21 cellular contexts compared by ENCODE assay signal in the genomic region with DNA sequence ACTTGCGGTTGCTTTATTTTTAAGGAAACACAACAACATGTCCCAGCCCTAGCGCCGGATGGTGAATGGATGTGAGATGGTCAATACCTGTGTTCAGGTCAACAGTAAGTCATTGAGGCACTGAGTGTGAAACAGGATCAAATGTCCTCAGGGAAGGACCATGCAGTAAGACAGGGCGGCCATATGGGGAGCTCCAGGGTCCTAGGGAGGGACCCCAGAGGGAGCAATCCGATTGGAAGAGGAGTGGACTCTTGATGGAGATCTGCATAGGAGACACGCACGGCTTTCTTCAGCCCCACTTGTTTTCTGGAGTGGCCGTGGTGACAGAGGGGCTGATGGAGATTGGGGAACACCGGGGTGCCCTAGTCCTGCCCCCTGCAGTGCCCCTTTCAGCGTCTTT.
DNase-seq lines count a peak whose midpoint lies in the region; ATAC-seq, FAIRE-seq and TF ChIP-seq lines count a peak whose summit lies in the region.
"Had no signal": no experiment of that assay in that cellular context is flagged by ENCODE, and none has a peak within 500 bp of the region (broad histone marks: within the 10 kb centered on the region; RNA-seq: fewer than 3 reads in every experiment).

No MANE protein-coding gene starts in this region.

- no TSS peak for BruUV-seq in HCT116 (replicated peaks; lab: Mats Ljungman, UMichigan)

- WGBS in H1 (ENCODE audit: extremely low coverage in 1 of 2, insufficient coverage in 1 of 2, insufficient read length in 1 of 2, insufficient replicate concordance in 2 of 2, low coverage in 1 of 2, low lambda C conversion rate in 2 of 2, missing lambda C conversion rate in 1 of 2), 2 experiments: 89% methylated on average over 10 of the region's 10 CpGs; no CpG with 5 or more reads in 1 of the 2 experiments
- WGBS in right lobe of liver (ENCODE audit: insufficient coverage, low coverage, low lambda C conversion rate, missing lambda C conversion rate): 75% methylated on average over 10 of the region's 10 CpGs
- 80 to 82% methylated on average over 10 of the region's 10 CpGs for WGBS in esophagus squamous epithelium, 2 donors

- ATAC-seq in GM23338: peak; percentile 54; the same call in 2 of the 3 replicates
- ATAC-seq in HCT116: peak; percentile 45; the same call in 1 of the 2 replicates
- no peak for ATAC-seq in right lobe of liver

- DNase-seq in GM23338 (ENCODE audit: low spot score) (no peak), HCT116 (ENCODE audit: low read depth, low spot score) (no peak), H1 (ENCODE audit: low read depth in 1 of 2, low spot score in 2 of 2) (no peak), right lobe of liver (no peak), esophagus squamous epithelium (lab: John Stamatoyannopoulos, UW) (no peak)
- no peak for DNase-seq in CD4-positive, alpha-beta memory T cell
- DNase-seq: CD4-positive, CD25-positive, alpha-beta regulatory T cell; CD8-positive, alpha-beta memory T cell; DMS53; DMS79 treated with DMSO at 0.1 percent for 48 hours; GF-D8; GOT3 had no signal

- no peak overlapping the region for H4K8ac ChIP-seq in H1 (ENCODE audit: extremely low read depth, insufficient read depth, low read length)

- H3K4ac ChIP-seq in H1 (replicated peaks; ENCODE audit: insufficient read length, low read depth, low read length): no peak overlapping the region

- RAD21 ChIA-PET in HCT116 (lab: Charles Lee; ENCODE audit: low non-redundant PET in 1 of 2, low total read pairs in 2 of 2, uncharacterized antibody in 2 of 2, unreplicated experiment in 2 of 2): no interaction called here

- H3K27ac ChIP-seq in GM23338 (ENCODE audit: low read depth) (no peak overlapping the region), HCT116 (ENCODE audit: low read depth, low read length) (no peak overlapping the region), H1 (ENCODE audit: low read depth, low read length) (no peak overlapping the region), right lobe of liver (no peak overlapping the region), esophagus squamous epithelium (no peak overlapping the region)
- H3K27ac ChIP-seq in CD4-positive, alpha-beta memory T cell (ENCODE audit: low read depth, low read length): no peak overlapping the region
- H3K27ac ChIP-seq: 22Rv1, BLaER1, C4-2B had no signal

- H3K9me2 ChIP-seq in GM23338 (ENCODE audit: insufficient read depth): 0 out of 2 replicates have a peak, but pooled peaks cover 5% of the 10 kb centered on the region
- no peaks in the 10 kb centered on the region for H3K9me2 ChIP-seq in HCT116 (ENCODE audit: insufficient read depth)

- POLR2A ChIA-PET in HCT116 (lab: Charles Lee) (no interaction called here), H1 (lab: Charles Lee; ENCODE audit: partially characterized antibody) (no interaction called here)
- POLR2A ChIA-PET in CD4-positive, alpha-beta memory T cell (lab: Charles Lee; ENCODE audit: partially characterized antibody): no interaction called here

- H3K4me2 ChIP-seq in GM23338: no peak overlapping the region
- H3K4me2 ChIP-seq in HCT116 (ENCODE audit: low read length): no peak overlapping the region
- no peak overlapping the region for H3K4me2 ChIP-seq in H1 (ENCODE audit: insufficient read depth in 1 of 2, low read depth in 2 of 2, low read length in 2 of 2)
- H3K4me2 ChIP-seq: BLaER1 had no signal

- no peak overlapping the region for H3K4me3 Mint-ChIP-seq in GM23338
- H3K4me3 Mint-ChIP-seq in CD4-positive, alpha-beta memory T cell: no peak overlapping the region
- H3K4me3 Mint-ChIP-seq: B cell; CD4-positive, CD25-positive, alpha-beta regulatory T cell; CD8-positive, alpha-beta memory T cell had no signal

- no peak overlapping the region for H2AFZ ChIP-seq in GM23338
- H2AFZ ChIP-seq in HCT116 (ENCODE audit: low read depth, low read length, poor library complexity, severe bottlenecking): no peak overlapping the region
- H2AFZ ChIP-seq in H1 (ENCODE audit: low read length): no peak overlapping the region

- intact Hi-C loops in HCT116 (cut with micrococcal nuclease) (no loop called here), right lobe of liver (cut with DNase I) (no loop called here), esophagus squamous epithelium (cut with DNase I) (no loop called here)
- intact Hi-C loops in CD4-positive, alpha-beta memory T cell (cut with micrococcal nuclease): no loop called here

- H2AK5ac ChIP-seq in H1 (ENCODE audit: low read depth, low read length): no peak overlapping the region

- 0 out of 2 replicates have a peak, but pooled peaks cover 3% of the 10 kb centered on the region for H3K4me1 ChIP-seq in GM23338 (ENCODE audit: insufficient read depth)
- no peaks in the 10 kb centered on the region for H3K4me1 ChIP-seq in HCT116 (ENCODE audit: control insufficient read depth in 1 of 2, insufficient read depth in 2 of 2, low read length in 2 of 2)
- peaks cover 0 to 6% (median 1%) of the 10 kb centered on the region in 4 experiments; a peak in 3 of 7 replicates for H3K4me1 ChIP-seq in H1 (replicated peaks in 1 of 4; ENCODE audit: control insufficient read depth in 3 of 4, insufficient read depth in 4 of 4, low read length in 3 of 4)
- no peaks in the 10 kb centered on the region for H3K4me1 ChIP-seq in right lobe of liver
- H3K4me1 ChIP-seq in esophagus squamous epithelium: no peaks in the 10 kb centered on the region
- H3K4me1 ChIP-seq in CD4-positive, alpha-beta memory T cell (ENCODE audit: insufficient read depth, low read length): no peaks in the 10 kb centered on the region
- H3K4me1 ChIP-seq: HAP-1 had no signal

- no peak overlapping the region for H3K18ac ChIP-seq in H1 (ENCODE audit: extremely low read depth, low read length)

- no peak overlapping the region for H3K27ac Mint-ChIP-seq in GM23338
- no peak overlapping the region for H3K27ac Mint-ChIP-seq in CD4-positive, alpha-beta memory T cell
- H3K27ac Mint-ChIP-seq: B cell; CD4-positive, CD25-positive, alpha-beta regulatory T cell; CD8-positive, alpha-beta memory T cell had no signal

- H3K36me3 Mint-ChIP-seq in GM23338 (ENCODE audit: low read depth): peaks cover 21% of the 10 kb centered on the region; the same call in 1 of the 3 replicates
- no peaks in the 10 kb centered on the region for H3K36me3 Mint-ChIP-seq in CD4-positive, alpha-beta memory T cell
- H3K36me3 Mint-ChIP-seq: CD4-positive, CD25-positive, alpha-beta regulatory T cell; CD8-positive, alpha-beta memory T cell had no signal

- peaks cover 5% of the 10 kb centered on the region for H3K27me3 Mint-ChIP-seq in GM23338 (ENCODE audit: insufficient read depth, low read depth, poor library complexity)
- H3K27me3 Mint-ChIP-seq in CD4-positive, alpha-beta memory T cell: no peaks in the 10 kb centered on the region
- H3K27me3 Mint-ChIP-seq: B cell; CD4-positive, CD25-positive, alpha-beta regulatory T cell had no signal

- H3K4me3 ChIP-seq in GM23338: no peak overlapping the region
- no peak overlapping the region for H3K4me3 ChIP-seq in HCT116 (replicated peaks in 1 of 2; ENCODE audit: low read depth in 1 of 2, low read length in 2 of 2)
- no peak overlapping the region for H3K4me3 ChIP-seq in H1 (ENCODE audit: extremely low read depth in 1 of 4, insufficient read depth in 2 of 4, low read depth in 3 of 4, low read length in 4 of 4)
- H3K4me3 ChIP-seq in right lobe of liver: no peak overlapping the region
- no peak overlapping the region for H3K4me3 ChIP-seq in esophagus squamous epithelium
- H3K4me3 ChIP-seq in CD4-positive, alpha-beta memory T cell (ENCODE audit: low read length in 2 of 2): no peak overlapping the region
- H3K4me3 ChIP-seq: BLaER1, HAP-1 had no signal

- H3K23me2 ChIP-seq in H1 (ENCODE audit: low read depth, low read length): no peaks in the 10 kb centered on the region

- TF ChIP-seq RAD21 in HCT116 (IDR thresholded peaks at IDR 0.05; ENCODE audit: low read depth): no peak
- TF ChIP-seq RAD21 in H1 (IDR thresholded peaks at IDR 0.05 in 1 of 2, conservative IDR thresholded peaks at IDR 0.05 in 1 of 2; ENCODE audit: low read depth in 2 of 2, low read length in 2 of 2): no peak

- H4K20me1 ChIP-seq in GM23338 (replicated peaks; ENCODE audit: insufficient read depth) (no peaks in the 10 kb centered on the region), HCT116 (ENCODE audit: insufficient read depth) (no peaks in the 10 kb centered on the region), H1 (replicated peaks in 1 of 2; ENCODE audit: control insufficient read depth in 1 of 2, insufficient read depth in 2 of 2, low read length in 2 of 2) (no peaks in the 10 kb centered on the region)
- H4K20me1 ChIP-seq: BLaER1 had no signal

- H3K36me3 ChIP-seq in GM23338 (ENCODE audit: insufficient read depth): no peaks in the 10 kb centered on the region
- H3K36me3 ChIP-seq in HCT116 (ENCODE audit: control insufficient read depth in 1 of 2, insufficient read depth in 2 of 2, low read length in 2 of 2): no peaks in the 10 kb centered on the region
- no peaks in the 10 kb centered on the region for H3K36me3 ChIP-seq in H1 (ENCODE audit: control insufficient read depth in 2 of 4, insufficient read depth in 4 of 4, low read length in 3 of 4)
- no peaks in the 10 kb centered on the region for H3K36me3 ChIP-seq in right lobe of liver
- no peaks in the 10 kb centered on the region for H3K36me3 ChIP-seq in esophagus squamous epithelium
- no peaks in the 10 kb centered on the region for H3K36me3 ChIP-seq in CD4-positive, alpha-beta memory T cell (ENCODE audit: insufficient read depth, low read length)
- H3K36me3 ChIP-seq: BLaER1, HAP-1 had no signal

- no peak overlapping the region for H3K23ac ChIP-seq in H1 (ENCODE audit: insufficient read length)

- no peak overlapping the region for H4K5ac ChIP-seq in H1 (ENCODE audit: insufficient read length, low read depth, low read length)

- H3K79me2 ChIP-seq in GM23338 (replicated peaks; ENCODE audit: insufficient read depth) (no peaks in the 10 kb centered on the region), HCT116 (ENCODE audit: insufficient read depth, low read length) (no peaks in the 10 kb centered on the region), H1 (ENCODE audit: control insufficient read depth in 1 of 2, insufficient read depth in 2 of 2, low read length in 2 of 2) (no peaks in the 10 kb centered on the region)

- H3K9ac ChIP-seq in HCT116 (ENCODE audit: low read length) (no peak overlapping the region), H1 (replicated peaks in 1 of 4; ENCODE audit: extremely low read depth in 1 of 4, low read depth in 3 of 4, low read length in 3 of 4) (no peak overlapping the region)
- H3K9ac ChIP-seq: BLaER1 had no signal

- H3F3A ChIP-seq in GM23338 (replicated peaks; ENCODE audit: low read depth): no peaks in the 10 kb centered on the region

- no peak overlapping the region for H4K91ac ChIP-seq in H1 (replicated peaks; ENCODE audit: insufficient read length, low read length)

- no peaks in the 10 kb centered on the region for H3K79me1 ChIP-seq in H1 (ENCODE audit: low read depth, low read length)

- peaks cover 6% of the 10 kb centered on the region for H3K4me1 Mint-ChIP-seq in GM23338
- H3K4me1 Mint-ChIP-seq in CD4-positive, alpha-beta memory T cell: no peaks in the 10 kb centered on the region
- H3K4me1 Mint-ChIP-seq: B cell; CD4-positive, CD25-positive, alpha-beta regulatory T cell; CD8-positive, alpha-beta memory T cell had no signal

- no peak for TF ChIP-seq EP300 in H1 (IDR thresholded peaks at IDR 0.05; ENCODE audit: borderline replicate concordance in 1 of 2, low read depth in 2 of 2, low read length in 2 of 2)

- CTCF ChIA-PET in HCT116 (lab: Charles Lee): interaction anchor here (1.6 kb wide), 1 partner anchor 84 kb away, joined by 3 read pairs; no protein-coding TSS in a partner anchor
- CTCF ChIA-PET in H1 (lab: Charles Lee; ENCODE audit: partially characterized antibody): interaction anchor here (0.6 to 2.2 kb wide), 7 partner anchors 10 to 282 kb away, joined by 3 to 8 read pairs (median 3); no protein-coding TSS in a partner anchor
- CTCF ChIA-PET in CD4-positive, alpha-beta memory T cell (lab: Charles Lee; ENCODE audit: partially characterized antibody): no interaction called here

- no peaks in the 10 kb centered on the region for H3K9me3 ChIP-seq in HCT116 (ENCODE audit: control insufficient read depth in 1 of 2, insufficient read depth in 1 of 2, low read depth in 1 of 2, low read length in 2 of 2)
- peaks cover 0 to 5% of the 10 kb centered on the region in 2 experiments; a peak in 2 of 4 replicates for H3K9me3 ChIP-seq in H1 (ENCODE audit: insufficient read depth in 2 of 2, low read depth in 1 of 2, low read length in 1 of 2)
- H3K9me3 ChIP-seq in right lobe of liver: no peaks in the 10 kb centered on the region
- peaks cover 0 to 3% (median 0%) of the 10 kb centered on the region in 3 donors for H3K9me3 ChIP-seq in esophagus squamous epithelium
- H3K9me3 ChIP-seq in CD4-positive, alpha-beta memory T cell (ENCODE audit: control insufficient read depth in 1 of 2, low read length in 2 of 2): no peaks in the 10 kb centered on the region
- H3K9me3 ChIP-seq: HAP-1 had no signal

- no peak for TF ChIP-seq CTCF in GM23338 (conservative IDR thresholded peaks at IDR 0.05; ENCODE audit: low read depth in 2 of 2)
- TF ChIP-seq CTCF in HCT116 (IDR thresholded peaks at IDR 0.05 in 2 of 3, conservative IDR thresholded peaks at IDR 0.05 in 1 of 3; ENCODE audit: borderline replicate concordance in 1 of 3, insufficient read depth in 1 of 3, low read depth in 2 of 3, low read length in 2 of 3): no peak
- TF ChIP-seq CTCF in H1 (IDR thresholded peaks at IDR 0.05; ENCODE audit: control extremely low read depth in 1 of 3, insufficient read depth in 1 of 3, low read depth in 1 of 3, low read length in 3 of 3): peak in 2 of 3 experiments; percentile 9 to 14; a peak in 2 of 4 replicates
- TF ChIP-seq CTCF in right lobe of liver (IDR thresholded peaks at IDR 0.05): no peak
- no peak for TF ChIP-seq CTCF in esophagus squamous epithelium (IDR thresholded peaks at IDR 0.05)

- FAIRE-seq in H1 (lab: Jason Lieb, UNC): no peak
- FAIRE-seq: A204.1, D721Med, GM12891, GM18507 had no signal

- no peak overlapping the region for H2BK15ac ChIP-seq in H1 (ENCODE audit: low read length)

- TF ChIP-seq POLR2A in HCT116 (IDR thresholded peaks at IDR 0.05; ENCODE audit: borderline replicate concordance, extremely low read depth, insufficient read depth, insufficient read length) (no peak), H1 (IDR thresholded peaks at IDR 0.05; ENCODE audit: control extremely low read depth in 1 of 2, low read depth in 2 of 2, low read length in 2 of 2) (no peak), right lobe of liver (IDR thresholded peaks at IDR 0.05) (no peak), esophagus squamous epithelium (IDR thresholded peaks at IDR 0.05) (no peak)

- no peak overlapping the region for H2BK5ac ChIP-seq in H1 (ENCODE audit: low read depth, low read length)

- H2BK20ac ChIP-seq in H1 (ENCODE audit: low read length): no peak overlapping the region

- peaks cover 11% of the 10 kb centered on the region; the same call in 2 of the 3 replicates for H3K9me3 Mint-ChIP-seq in GM23338
- H3K9me3 Mint-ChIP-seq in CD4-positive, alpha-beta memory T cell: peaks cover 0 to 12% (median 2%) of the 10 kb centered on the region in 8 donors

- H3K56ac ChIP-seq in H1 (replicated peaks; ENCODE audit: insufficient read length, low read depth, low read length): no peak overlapping the region

- H3K14ac ChIP-seq in H1 (ENCODE audit: insufficient read length): no peak overlapping the region

- no peaks in the 10 kb centered on the region for H3K27me3 ChIP-seq in GM23338 (ENCODE audit: insufficient read depth)
- H3K27me3 ChIP-seq in HCT116 (ENCODE audit: insufficient read depth, low read length): peaks cover 58% of the 10 kb centered on the region
- no peaks in the 10 kb centered on the region for H3K27me3 ChIP-seq in H1 (replicated peaks in 1 of 4; ENCODE audit: control insufficient read depth in 3 of 4, extremely low read depth in 1 of 4, insufficient read depth in 3 of 4, low read length in 3 of 4)
- H3K27me3 ChIP-seq in right lobe of liver: no peaks in the 10 kb centered on the region
- H3K27me3 ChIP-seq in esophagus squamous epithelium: peaks cover 0 to 7% (median 0%) of the 10 kb centered on the region in 4 donors
- H3K27me3 ChIP-seq in CD4-positive, alpha-beta memory T cell (ENCODE audit: insufficient read depth, low read length): no peaks in the 10 kb centered on the region
- H3K27me3 ChIP-seq: BLaER1 had no signal

- no peak overlapping the region for H2BK120ac ChIP-seq in H1 (replicated peaks; ENCODE audit: low read depth, low read length)

- no peak overlapping the region for H2BK12ac ChIP-seq in H1 (ENCODE audit: low read depth, low read length)

Comparison
In these comparisons a context has a peak if more than half of its experiments do, and no peak if none do; other contexts are left out.
1. ATAC-seq: peak in GM23338 (single experiment) and HCT116 (single experiment); none in right lobe of liver (0 of 4).
2. CTCF ChIP-seq: peak in H1 (2 of 3); none in GM23338 (0 of 2), HCT116 (0 of 3), right lobe of liver (0 of 4) and esophagus squamous epithelium (0 of 6).